In genomic region chr15:63783441-63783840, GRCh38 we compare ENCODE assay signal across 35 cellular contexts.
"Had no signal": no experiment of that assay in that cellular context is flagged by ENCODE, and none has a peak within 500 bp of the region (broad histone marks: within the 10 kb centered on the region; RNA-seq: fewer than 3 reads in every experiment).

No MANE protein-coding gene starts in this region.

- H3K9me3 Mint-ChIP-seq: activated CD4-positive, alpha-beta T cell treated with anti-CD3 and anti-CD28 coated beads, Interleukin-2, amount 10 ng/mL, durations not matched to agents 7 days and 5 days; activated naive CD4-positive, alpha-beta T cell treated with anti-CD3 and anti-CD28 coated beads for 36 hours; activated naive CD4-positive, alpha-beta T cell treated with anti-CD3 and anti-CD28 coated beads, Interleukin-2, amount 50 U/mL, for 24 hours; activated naive CD8-positive, alpha-beta T cell treated with anti-CD3 and anti-CD28 coated beads for 36 hours; activated naive CD8-positive, alpha-beta T cell treated with anti-CD3 and anti-CD28 coated beads, Interleukin-2, amount 50 U/mL, for 24 hours; activated T-helper 1 cell treated with anti-CD3 and anti-CD28 coated beads, Interleukin-12 subunit alpha, Interleukin-12 subunit beta, Interleukin-2, Interleukin-4 antibody, amounts not matched to agents 30 ng/mL and 10 ng/mL and 1 ng/mL, durations not matched to agents 14 hours and 24 hours and 36 hours; activated T-helper 2 cell treated with anti-CD3 and anti-CD28 coated beads, Interferon-gamma antibody, Interleukin-2, Interleukin-4, amounts not matched to agents 10 μg/mL and 5 μg/mL and 100 μg/mL, durations not matched to agents 14 hours and 24 hours and 36 hours; T-cell; T-helper 1 cell treated with Interleukin-12 subunit alpha and Interleukin-12 subunit beta and Interleukin-4 antibody, amounts not matched to agents 30 μg/mL and 1 μg/mL, for 36 hours had no signal

- H3K4me3 Mint-ChIP-seq: activated CD4-positive, alpha-beta T cell treated with anti-CD3 and anti-CD28 coated beads for 36 hours; activated CD4-positive, alpha-beta T cell treated with anti-CD3 and anti-CD28 coated beads, Interleukin-2, amount 10 ng/mL, durations not matched to agents 7 days and 5 days; activated CD8-positive, alpha-beta memory T cell treated with anti-CD3 and anti-CD28 coated beads, Interleukin-2, amount 10 ng/mL, durations not matched to agents 7 days and 5 days; activated CD8-positive, alpha-beta T cell treated with anti-CD3 and anti-CD28 coated beads, Interleukin-2, amount 10 ng/mL, durations not matched to agents 7 days and 5 days; activated naive CD4-positive, alpha-beta T cell treated with anti-CD3 and anti-CD28 coated beads for 36 hours; activated naive CD4-positive, alpha-beta T cell treated with anti-CD3 and anti-CD28 coated beads, Interleukin-2, amount 50 U/mL, for 24 hours; activated naive CD8-positive, alpha-beta T cell treated with anti-CD3 and anti-CD28 coated beads for 36 hours; activated naive CD8-positive, alpha-beta T cell treated with anti-CD3 and anti-CD28 coated beads, Interleukin-2, amount 50 U/mL, for 24 hours; activated T-helper 1 cell treated with anti-CD3 and anti-CD28 coated beads, Interleukin-12 subunit alpha, Interleukin-12 subunit beta, Interleukin-2, Interleukin-4 antibody, amounts not matched to agents 30 ng/mL and 10 ng/mL and 1 ng/mL, durations not matched to agents 14 hours and 24 hours and 36 hours; brain; T-cell; T-helper 1 cell treated with Interleukin-12 subunit alpha and Interleukin-12 subunit beta and Interleukin-4 antibody, amounts not matched to agents 30 μg/mL and 1 μg/mL, for 36 hours had no signal

- H3K27ac Mint-ChIP-seq: activated CD4-positive, alpha-beta T cell treated with anti-CD3 and anti-CD28 coated beads for 36 hours; activated CD4-positive, alpha-beta T cell treated with anti-CD3 and anti-CD28 coated beads, Interleukin-2, amount 10 ng/mL, durations not matched to agents 7 days and 5 days; activated CD8-positive, alpha-beta memory T cell treated with anti-CD3 and anti-CD28 coated beads, Interleukin-2, amount 10 ng/mL, durations not matched to agents 7 days and 5 days; activated CD8-positive, alpha-beta T cell treated with anti-CD3 and anti-CD28 coated beads, Interleukin-2, amount 10 ng/mL, durations not matched to agents 7 days and 5 days; activated naive CD4-positive, alpha-beta T cell treated with anti-CD3 and anti-CD28 coated beads for 36 hours; activated naive CD4-positive, alpha-beta T cell treated with anti-CD3 and anti-CD28 coated beads, Interleukin-2, amount 50 U/mL, for 24 hours; activated naive CD8-positive, alpha-beta T cell treated with anti-CD3 and anti-CD28 coated beads for 36 hours; activated naive CD8-positive, alpha-beta T cell treated with anti-CD3 and anti-CD28 coated beads, Interleukin-2, amount 50 U/mL, for 24 hours; activated T-helper 1 cell treated with anti-CD3 and anti-CD28 coated beads, Interleukin-12 subunit alpha, Interleukin-12 subunit beta, Interleukin-2, Interleukin-4 antibody, amounts not matched to agents 30 ng/mL and 10 ng/mL and 1 ng/mL, durations not matched to agents 14 hours and 24 hours and 36 hours; activated T-helper 2 cell treated with anti-CD3 and anti-CD28 coated beads, Interferon-gamma antibody, Interleukin-2, Interleukin-4, amounts not matched to agents 10 μg/mL and 5 μg/mL and 100 μg/mL, durations not matched to agents 14 hours and 24 hours and 36 hours; brain; T-cell; T-helper 1 cell treated with Interleukin-12 subunit alpha and Interleukin-12 subunit beta and Interleukin-4 antibody, amounts not matched to agents 30 μg/mL and 1 μg/mL, for 36 hours had no signal

- ATAC-seq: activated CD4-positive, alpha-beta T cell treated with anti-CD3 and anti-CD28 coated beads for 36 hours; activated CD8-positive, alpha-beta memory T cell treated with anti-CD3 and anti-CD28 coated beads, Interleukin-2, amount 10 ng/mL, durations not matched to agents 7 days and 5 days; activated CD8-positive, alpha-beta T cell treated with anti-CD3 and anti-CD28 coated beads, Interleukin-2, amount 10 ng/mL, durations not matched to agents 7 days and 5 days; activated naive CD8-positive, alpha-beta T cell treated with anti-CD3 and anti-CD28 coated beads, Interleukin-2, amount 50 U/mL, for 24 hours; gastroesophageal sphincter; heart right ventricle; T-cell had no signal

- H3K4me3 ChIP-seq: adrenal gland, breast epithelium, cardiac muscle cell, colonic mucosa, esophagus squamous epithelium, gastroesophageal sphincter, heart right ventricle had no signal

- H3K36me3 ChIP-seq: adrenal gland, breast epithelium, cardiac muscle cell, colonic mucosa, gastroesophageal sphincter, WERI-Rb-1 had no signal

- H3K27me3 Mint-ChIP-seq: activated CD4-positive, alpha-beta T cell treated with anti-CD3 and anti-CD28 coated beads for 36 hours; activated CD4-positive, alpha-beta T cell treated with anti-CD3 and anti-CD28 coated beads, Interleukin-2, amount 10 ng/mL, durations not matched to agents 7 days and 5 days; activated CD8-positive, alpha-beta memory T cell treated with anti-CD3 and anti-CD28 coated beads, Interleukin-2, amount 10 ng/mL, durations not matched to agents 7 days and 5 days; activated naive CD4-positive, alpha-beta T cell treated with anti-CD3 and anti-CD28 coated beads, Interleukin-2, amount 50 U/mL, for 24 hours; activated naive CD8-positive, alpha-beta T cell treated with anti-CD3 and anti-CD28 coated beads for 36 hours; activated naive CD8-positive, alpha-beta T cell treated with anti-CD3 and anti-CD28 coated beads, Interleukin-2, amount 50 U/mL, for 24 hours; T-cell had no signal

- H3K4me1 ChIP-seq: adrenal gland, breast epithelium, colonic mucosa, esophagus squamous epithelium had no signal

- H3K9me3 ChIP-seq: adrenal gland, breast epithelium, colonic mucosa, esophagus squamous epithelium, gastroesophageal sphincter, heart right ventricle had no signal

- DNase-seq: activated CD4-positive, alpha-beta T cell treated with anti-CD3 and anti-CD28 coated beads for 36 hours; activated CD4-positive, alpha-beta T cell treated with anti-CD3 and anti-CD28 coated beads, Interleukin-2, amount 10 ng/mL, durations not matched to agents 7 days and 5 days; activated CD4-positive, alpha-beta T cell treated with anti-CD3 and anti-CD28 coated beads, Interleukin-2, amount 50 U/mL, for 4 hours; activated CD4-positive, CD25-positive, alpha-beta regulatory T cell; activated CD4-positive, CD25-positive, alpha-beta regulatory T cell treated with anti-CD3 and anti-CD28 coated beads, Interleukin-2, amount 50 U/mL, for 72 hours; activated CD8-positive, alpha-beta memory T cell treated with anti-CD3 and anti-CD28 coated beads, Interleukin-2, amount 10 ng/mL, durations not matched to agents 7 days and 5 days; activated CD8-positive, alpha-beta memory T cell treated with anti-CD3 and anti-CD28 coated beads, Interleukin-2, amount 50 U/mL, for 4 hours; activated CD8-positive, alpha-beta T cell treated with anti-CD3 and anti-CD28 coated beads, Interleukin-2, amount 10 ng/mL, durations not matched to agents 7 days and 5 days; activated effector memory CD4-positive, alpha-beta T cell treated with anti-CD3 and anti-CD28 coated beads, Interleukin-2, amount 50 U/mL, for 16 hours; activated naive CD4-positive, alpha-beta T cell treated with anti-CD3 and anti-CD28 coated beads for 36 hours; activated naive CD8-positive, alpha-beta T cell treated with anti-CD3 and anti-CD28 coated beads for 36 hours; activated naive CD8-positive, alpha-beta T cell treated with anti-CD3 and anti-CD28 coated beads, Interleukin-2, amount 50 U/mL, for 24 hours; activated T-cell treated with anti-CD3 and anti-CD28 coated beads, Interleukin-2, amount 50 U/mL, for 1 hour; activated T-cell treated with anti-CD3 and anti-CD28 coated beads, Interleukin-2, amount 50 U/mL, for 48 hours; adrenal gland; amygdala; aorta; central memory CD4-positive, alpha-beta T cell; cerebellar nuclear complex; colonic mucosa; effector CD8-positive, alpha-beta T cell; esophagus squamous epithelium; foreskin melanocyte; heart right ventricle; T-cell; T-helper 9 cell; WERI-Rb-1 had no signal
